ENCODE assay signal across 27 cellular contexts in the genomic region with DNA sequence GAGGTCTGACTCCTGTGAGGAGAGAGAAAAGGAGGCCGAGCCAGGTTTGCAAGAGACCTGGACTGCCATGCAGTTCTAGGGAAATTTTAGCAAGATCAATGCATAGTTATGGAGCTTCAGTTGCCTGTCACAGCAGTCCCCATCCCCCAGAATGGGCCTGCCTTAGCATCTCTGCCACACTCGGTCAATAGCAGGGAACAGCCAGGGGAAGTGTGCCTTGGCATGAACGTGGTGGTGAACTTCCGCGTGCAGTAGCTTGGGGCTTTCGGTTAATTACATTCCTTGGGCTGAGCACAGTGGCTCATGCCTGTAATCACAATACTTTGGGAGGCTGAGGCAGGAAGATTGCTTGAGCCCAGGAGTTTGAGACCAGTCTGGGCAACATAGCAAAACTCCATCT.
"Had no signal": no experiment of that assay in that cellular context is flagged by ENCODE, and none has a peak within 500 bp of the region (broad histone marks: within the 10 kb centered on the region; RNA-seq: fewer than 3 reads in every experiment).

No MANE protein-coding gene starts in this region.

- DNase-seq: activated CD4-positive, alpha-beta T cell treated with anti-CD3 and anti-CD28 coated beads, Interleukin-2, amount 10 ng/mL, durations not matched to agents 24 days and 14 days; activated CD4-positive, alpha-beta T cell treated with anti-CD3 and anti-CD28 coated beads, Interleukin-2, amount 50 U/mL, for 4 hours; activated CD8-positive, alpha-beta T cell treated with anti-CD3 and anti-CD28 coated beads for 36 hours; activated gamma-delta T cell; activated naive CD4-positive, alpha-beta T cell treated with anti-CD3 and anti-CD28 coated beads for 36 hours; activated T-cell treated with anti-CD3 and anti-CD28 coated beads, Interleukin-2, amount 50 U/mL, for 1 hour; activated T-cell treated with anti-CD3 and anti-CD28 coated beads, Interleukin-2, amount 50 U/mL, for 72 hours; adrenal gland; aorta; NCI-H1105 treated with DMSO at 0.1 percent for 48 hours; NCI-H1436; NCI-H1694; NCI-H1930; NCI-H2081 treated with DMSO at 0.1 percent for 48 hours; NCI-H345; NCI-H524 treated with DMSO at 0.1 percent for 48 hours; PC-9; Right ventricle myocardium superior; SJCRH30; T1000 had no signal

- ATAC-seq: activated CD8-positive, alpha-beta T cell treated with anti-CD3 and anti-CD28 coated beads for 36 hours; activated naive CD4-positive, alpha-beta T cell treated with anti-CD3 and anti-CD28 coated beads, Interleukin-2, amount 50 U/mL, for 72 hours; activated T-cell treated with anti-CD3 and anti-CD28 coated beads, Interleukin-2, amount 50 U/mL, for 72 hours had no signal

- H3K9me3 Mint-ChIP-seq: activated CD4-positive, alpha-beta T cell treated with anti-CD3 and anti-CD28 coated beads, Interleukin-2, amount 10 ng/mL, durations not matched to agents 24 days and 14 days; activated CD8-positive, alpha-beta T cell treated with anti-CD3 and anti-CD28 coated beads for 36 hours; activated naive CD4-positive, alpha-beta T cell treated with anti-CD3 and anti-CD28 coated beads for 36 hours; activated naive CD4-positive, alpha-beta T cell treated with anti-CD3 and anti-CD28 coated beads, Interleukin-2, amount 50 U/mL, for 72 hours; activated T-helper 2 cell treated with anti-CD3 and anti-CD28 coated beads, Interferon-gamma antibody, Interleukin-2, Interleukin-4, amounts not matched to agents 10 μg/mL and 5 μg/mL and 100 μg/mL, durations not matched to agents 14 hours and 24 hours and 36 hours had no signal

- FAIRE-seq: TTC549 had no signal

- H3K27ac Mint-ChIP-seq: activated CD4-positive, alpha-beta T cell treated with anti-CD3 and anti-CD28 coated beads, Interleukin-2, amount 10 ng/mL, durations not matched to agents 24 days and 14 days; activated CD8-positive, alpha-beta T cell treated with anti-CD3 and anti-CD28 coated beads for 36 hours; activated naive CD4-positive, alpha-beta T cell treated with anti-CD3 and anti-CD28 coated beads for 36 hours; activated naive CD4-positive, alpha-beta T cell treated with anti-CD3 and anti-CD28 coated beads, Interleukin-2, amount 50 U/mL, for 72 hours; activated T-cell treated with anti-CD3 and anti-CD28 coated beads, Interleukin-2, amount 50 U/mL, for 72 hours; activated T-helper 2 cell treated with anti-CD3 and anti-CD28 coated beads, Interferon-gamma antibody, Interleukin-2, Interleukin-4, amounts not matched to agents 10 μg/mL and 5 μg/mL and 100 μg/mL, durations not matched to agents 14 hours and 24 hours and 36 hours had no signal

- H3K4me1 Mint-ChIP-seq: activated CD4-positive, alpha-beta T cell treated with anti-CD3 and anti-CD28 coated beads, Interleukin-2, amount 10 ng/mL, durations not matched to agents 24 days and 14 days; central memory CD8-positive, alpha-beta T cell had no signal

- H3K36me3 ChIP-seq: adrenal gland, cardiac muscle cell, SJCRH30 had no signal

- H3K4me2 ChIP-seq: KMS-11, PC-9 had no signal

- H3K36me3 Mint-ChIP-seq: activated naive CD4-positive, alpha-beta T cell treated with anti-CD3 and anti-CD28 coated beads, Interleukin-2, amount 50 U/mL, for 72 hours had no signal

- H3K4me3 Mint-ChIP-seq: activated CD4-positive, alpha-beta T cell treated with anti-CD3 and anti-CD28 coated beads, Interleukin-2, amount 10 ng/mL, durations not matched to agents 24 days and 14 days; activated CD8-positive, alpha-beta T cell treated with anti-CD3 and anti-CD28 coated beads for 36 hours; activated naive CD4-positive, alpha-beta T cell treated with anti-CD3 and anti-CD28 coated beads for 36 hours; activated T-cell treated with anti-CD3 and anti-CD28 coated beads, Interleukin-2, amount 50 U/mL, for 72 hours; central memory CD8-positive, alpha-beta T cell had no signal

- H3K27me3 ChIP-seq: adrenal gland, SJCRH30 had no signal

- H3K4me3 ChIP-seq: adrenal gland, cardiac muscle cell, PC-9, SJCRH30, SK-N-MC had no signal

- H3K9ac ChIP-seq: KMS-11 had no signal

- H3K9me3 ChIP-seq: adrenal gland, SJCRH30 had no signal

- H3K27ac ChIP-seq: adrenal gland, cardiac muscle cell, KMS-11, PC-9, SJCRH30, SK-N-MC had no signal

- H2AFZ ChIP-seq: PC-9 had no signal

- H3K27me3 Mint-ChIP-seq: activated CD4-positive, alpha-beta T cell treated with anti-CD3 and anti-CD28 coated beads, Interleukin-2, amount 10 ng/mL, durations not matched to agents 24 days and 14 days; central memory CD8-positive, alpha-beta T cell had no signal
